8 cellular contexts compared by ENCODE assay signal in the genomic region with DNA sequence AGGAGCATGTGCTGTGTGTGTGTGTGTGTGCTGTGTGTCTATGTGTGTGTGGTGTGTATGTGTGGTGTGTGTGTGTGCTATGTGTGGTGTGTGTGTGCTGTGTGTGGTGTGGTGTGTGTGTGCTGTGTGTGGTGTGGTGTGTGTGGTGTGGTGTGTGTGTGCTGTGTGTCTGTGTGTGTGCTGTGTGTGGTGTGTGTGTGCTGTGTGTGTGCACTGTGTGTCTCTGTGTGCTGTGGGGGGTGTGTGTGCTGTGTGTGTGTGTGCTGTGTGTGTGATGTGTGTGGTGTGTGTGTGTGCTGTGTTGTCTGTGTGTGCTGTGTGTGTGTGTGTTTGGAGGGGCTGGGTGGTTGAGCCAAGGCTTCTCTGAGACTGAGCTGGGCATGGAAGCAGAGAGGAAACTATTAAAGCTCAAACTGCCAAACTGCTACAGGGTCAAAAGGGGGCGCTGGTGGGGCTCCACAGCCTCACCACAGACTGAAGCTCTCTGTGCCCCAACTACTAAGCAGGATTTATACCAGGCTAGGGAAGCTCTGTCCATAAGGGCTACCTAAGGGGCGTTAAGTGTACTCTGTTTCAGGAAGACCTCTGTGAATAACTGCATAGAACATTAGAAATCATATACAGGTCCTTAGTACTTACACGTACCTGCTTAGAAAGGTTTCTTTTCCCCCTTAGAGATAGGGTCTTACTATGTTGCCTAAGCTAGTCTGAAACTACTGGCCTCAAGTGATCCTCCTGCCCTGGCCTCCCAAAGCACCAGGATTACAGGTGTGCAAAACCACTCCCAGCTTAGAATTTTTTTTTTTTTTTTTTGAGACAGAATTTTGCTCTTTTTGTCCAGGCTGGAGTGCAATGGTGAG. TPM values are rescaled to one million over a fixed set of nuclear protein-coding genes. Genes with fewer than 3 reads are reported as not detected.
DNase-seq lines count a peak whose midpoint lies in the region; ATAC-seq and TF ChIP-seq lines count a peak whose summit lies in the region.

No MANE protein-coding gene starts in this region.

- intact Hi-C loops in left colon (cut with DNase I, micrococcal nuclease) = no loop called here

- peak; percentile 72 for DNase-seq in GM10248 (ENCODE audit: extremely low spot score)
- peak; percentile 78 for DNase-seq in NB4 (ENCODE audit: low read depth)
- DNase-seq in WERI-Rb-1 = peak; percentile 69
- DNase-seq in brain microvascular endothelial cell = peak; percentile 48
- DNase-seq in left colon = peak in 1 of 2 donors; percentile 45
- peak; percentile 19 for DNase-seq in stimulated activated CD8-positive, alpha-beta memory T cell treated with anti-CD3 and anti-CD28 coated beads, Interleukin-12 subunit alpha, Interleukin-12 subunit beta, amount 100 ng/mL, for 4 hours (ENCODE audit: low read depth)

- H3K27ac ChIP-seq in WERI-Rb-1 (no peak overlapping the region), brain microvascular endothelial cell (no peak overlapping the region)

- TF ChIP-seq POLR2A in NB4 (IDR thresholded peaks at IDR 0.05; ENCODE audit: extremely low read depth, insufficient read length) = no peak

- POLR2A ChIA-PET in GM10248 (lab: Yijun Ruan, JAX) = interaction anchor here (1.2 to 1.3 kb wide), 2 partner anchors 80 to 84 kb away, joined by 3 read pairs; no protein-coding TSS in a partner anchor

- H3K9me3 ChIP-seq in WERI-Rb-1 (ENCODE audit: severe bottlenecking) = no peaks in the 10 kb centered on the region

- ATAC-seq in left colon = peak; percentile 80
- no peak for ATAC-seq in HG02623 (IDR thresholded peaks at IDR 0.05; ENCODE audit: unreplicated experiment)
- ATAC-seq in HG03521 (IDR thresholded peaks at IDR 0.05; ENCODE audit: unreplicated experiment) = no peak

- peak; percentile 73 for TF ChIP-seq CTCF in GM10248 (IDR thresholded peaks at IDR 0.05; ENCODE audit: control extremely low read depth, extremely low read depth, low read depth, missing control alignments)
- TF ChIP-seq CTCF in NB4 (IDR thresholded peaks at IDR 0.05; ENCODE audit: low read depth, low read length) = peak; percentile 79
- TF ChIP-seq CTCF in WERI-Rb-1 (IDR thresholded peaks at IDR 0.05; ENCODE audit: low read depth, low read length) = peak; percentile 95
- TF ChIP-seq CTCF in brain microvascular endothelial cell (IDR thresholded peaks at IDR 0.05; ENCODE audit: low read depth, low read length, missing control alignments) = peak; percentile 88

- H3K27me3 ChIP-seq in WERI-Rb-1 (ENCODE audit: insufficient read depth, low read depth, severe bottlenecking) (no peaks in the 10 kb centered on the region), brain microvascular endothelial cell (replicated peaks) (no peaks in the 10 kb centered on the region)

- H3K4me3 ChIP-seq in NB4 (ENCODE audit: low read depth, low read length) (no peak overlapping the region), WERI-Rb-1 (ENCODE audit: low read depth, low read length) (no peak overlapping the region), brain microvascular endothelial cell (ENCODE audit: low read depth, low read length) (no peak overlapping the region)

- in situ Hi-C loops in brain microvascular endothelial cell (cut with HindIII; ENCODE audit: low pct_ligation_motif_present, low sequenced_read_pairs) = no loop called here

- peaks cover 34% of the 10 kb centered on the region for H3K36me3 ChIP-seq in WERI-Rb-1
- H3K36me3 ChIP-seq in brain microvascular endothelial cell (replicated peaks) = peaks cover 17% of the 10 kb centered on the region

- CTCF ChIA-PET in GM10248 (lab: Yijun Ruan, JAX) = interaction anchor here (0.6 to 3.0 kb wide), 43 partner anchors 9 to 472 kb away, joined by 3 to 40 read pairs (median 5); partner anchors contain the start of genes CAVIN1, GHDC, KCNH4 and STAT5A

RNA-seq across cellular contexts. Expression of gene GHDC, which starts 27.8 kb away (rescaled TPM):
- total RNA-seq in left colon = 10 to 100 TPM; 19.2 to 25.2 TPM

RNA-seq across cellular contexts. Expression of gene HCRT, which starts 36.9 kb away (rescaled TPM):
- not detected for total RNA-seq in left colon

RNA-seq across cellular contexts. Expression of gene KCNH4, which starts 41.2 kb away (rescaled TPM):
- under 1 TPM; 0.06 TPM for total RNA-seq in left colon

RNA-seq across cellular contexts. Expression of gene STAT5B, which starts 54.1 kb away (rescaled TPM):
- 10 to 100 TPM; 34.2 to 39.2 TPM for total RNA-seq in left colon
